ENCODE assay signal across 17 cellular contexts in genomic region chr16:57111420-57111819, GRCh38. TPM values are rescaled to one million over a fixed set of nuclear protein-coding genes. Genes with fewer than 3 reads are reported as not detected.
DNase-seq lines count a peak whose midpoint lies in the region; ATAC-seq and TF ChIP-seq lines count a peak whose summit lies in the region.
"Had no signal": no experiment of that assay in that cellular context is flagged by ENCODE, and none has a peak within 500 bp of the region (broad histone marks: within the 10 kb centered on the region; RNA-seq: fewer than 3 reads in every experiment).

No MANE protein-coding gene starts in this region.

- no peaks in the 10 kb centered on the region for H3K36me3 Mint-ChIP-seq in chondrocyte (ENCODE audit: low read depth)
- H3K36me3 Mint-ChIP-seq: IgD-negative memory B cell had no signal

- TF ChIP-seq CTCF in chondrocyte (IDR thresholded peaks at IDR 0.05): no peak
- TF ChIP-seq CTCF in neutrophil (IDR thresholded peaks at IDR 0.05): no peak

- H3K27ac Mint-ChIP-seq in chondrocyte (ENCODE audit: unreplicated experiment): peak overlapping the region; percentile 5
- H3K27ac Mint-ChIP-seq: B cell; CD8-positive, alpha-beta T cell; IgD-negative memory B cell had no signal

- H3K27me3 ChIP-seq in neutrophil: no peaks in the 10 kb centered on the region

- no peak for ATAC-seq in GM19397 (IDR thresholded peaks at IDR 0.05; ENCODE audit: unreplicated experiment)
- ATAC-seq in GM18498 (IDR thresholded peaks at IDR 0.05; ENCODE audit: unreplicated experiment): no peak
- ATAC-seq: CD8-positive, alpha-beta T cell had no signal

- H3K27me3 Mint-ChIP-seq in chondrocyte (ENCODE audit: low read depth): no peaks in the 10 kb centered on the region
- H3K27me3 Mint-ChIP-seq: IgD-negative memory B cell had no signal

- peak overlapping the region; percentile 81 for H3K27ac ChIP-seq in neutrophil
- H3K27ac ChIP-seq: GM23248, KMS-11 had no signal

- peaks cover 35% of the 10 kb centered on the region for H3K36me3 ChIP-seq in neutrophil

- H3K4me3 ChIP-seq in neutrophil (ENCODE audit: low read depth in 1 of 2, low read length in 1 of 2): no peak overlapping the region
- H3K4me3 ChIP-seq: GM23248 had no signal

- H3K4me3 Mint-ChIP-seq in chondrocyte (ENCODE audit: unreplicated experiment): no peak overlapping the region
- H3K4me3 Mint-ChIP-seq: B cell; CD14-positive monocyte; CD8-positive, alpha-beta T cell; IgD-negative memory B cell had no signal

- peaks cover 36% of the 10 kb centered on the region for H3K4me1 Mint-ChIP-seq in chondrocyte (ENCODE audit: low read depth)
- H3K4me1 Mint-ChIP-seq: B cell, IgD-negative memory B cell had no signal

- H3K9me3 Mint-ChIP-seq in chondrocyte (ENCODE audit: low read depth): no peaks in the 10 kb centered on the region
- H3K9me3 Mint-ChIP-seq: CD14-positive monocyte; CD8-positive, alpha-beta T cell; IgD-negative memory B cell had no signal

- H3K9me3 ChIP-seq in neutrophil: no peaks in the 10 kb centered on the region

- H3K4me1 ChIP-seq in neutrophil (ENCODE audit: control insufficient read depth in 1 of 2, insufficient read depth in 1 of 2, low read depth in 1 of 2, low read length in 1 of 2): peaks cover 67 to 75% of the 10 kb centered on the region in 2 experiments

- DNase-seq in GF-D8 (lab: John Stamatoyannopoulos, UW) (peak; percentile 33), chondrocyte (ENCODE audit: low spot score) (no peak), NCI-H1105 treated with DMSO at 0.1 percent for 48 hours (lab: John Stamatoyannopoulos, UW) (no peak), OCI-M1 (lab: John Stamatoyannopoulos, UW) (no peak)
- DNase-seq: CD8-positive, alpha-beta T cell; COR-L47; DMS153; DMS79 treated with DMSO at 0.1 percent for 48 hours; EL; GM23248 had no signal

RNA-seq across cellular contexts. Expression of gene CPNE2, which starts 19.0 kb away (rescaled TPM):
- total RNA-seq in chondrocyte: 10.0 to 22.3 TPM (median 21.8 TPM) in 3 replicates
